In genomic region chr20:50376888-50377459, GRCh38 we compare ENCODE assay signal across 15 cellular contexts.
DNase-seq lines count a peak whose midpoint lies in the region; ATAC-seq, FAIRE-seq and TF ChIP-seq lines count a peak whose summit lies in the region.
"Had no signal": no experiment of that assay in that cellular context is flagged by ENCODE, and none has a peak within 500 bp of the region (broad histone marks: within the 10 kb centered on the region; RNA-seq: fewer than 3 reads in every experiment).

No MANE protein-coding gene starts in this region.

- no peaks in the 10 kb centered on the region for H4K20me1 ChIP-seq in HCT116 (ENCODE audit: insufficient read depth)
- no peaks in the 10 kb centered on the region for H4K20me1 ChIP-seq in HepG2 (ENCODE audit: insufficient read depth, low read length)

- DNase-seq in COLO668 (lab: John Stamatoyannopoulos, UW; ENCODE audit: unreplicated experiment) (peak; percentile 63), HCT116 (ENCODE audit: low read depth, low spot score) (no peak), T1000 (lab: John Stamatoyannopoulos, UW) (peak; percentile 87), HepG2 (ENCODE audit: low spot score) (no peak), mucosa of descending colon (no peak), iPS-NIHi11 (ENCODE audit: low spot score) (no peak)
- DNase-seq: activated gamma-delta T cell; dorsolateral prefrontal cortex; hippocampal formation; NCI-H1930; stimulated activated CD4-positive, alpha-beta T cell treated with anti-CD3 and anti-CD28 coated beads, Interleukin-4, amount 100 ng/mL, for 1 hour had no signal

- POLR2A ChIA-PET in HCT116 (lab: Charles Lee): no interaction called here
- POLR2A ChIA-PET in HepG2 (lab: Yijun Ruan, JAX): no interaction called here

- H3K4me1 ChIP-seq in HCT116 (ENCODE audit: control insufficient read depth in 1 of 2, insufficient read depth in 2 of 2, low read length in 2 of 2) (peaks cover 35 to 52% of the 10 kb centered on the region in 2 experiments), HepG2 (ENCODE audit: insufficient read depth, low read length) (peaks cover 86% of the 10 kb centered on the region), mucosa of descending colon (ENCODE audit: low read depth) (peaks cover 26% of the 10 kb centered on the region)

- no peak for TF ChIP-seq EP300 in HepG2 (IDR thresholded peaks at IDR 0.05; ENCODE audit: low read depth in 2 of 2, low read length in 2 of 2)
- TF ChIP-seq EP300 in HepG2 (CRISPR knock-in tag; IDR thresholded peaks at IDR 0.05; ENCODE audit: borderline replicate concordance): no peak

- H3K36me3 ChIP-seq in HCT116 (ENCODE audit: control insufficient read depth in 1 of 2, insufficient read depth in 2 of 2, low read length in 2 of 2) (no peaks in the 10 kb centered on the region), HepG2 (replicated peaks in 1 of 2; ENCODE audit: control insufficient read depth in 1 of 2, insufficient read depth in 2 of 2, low read length in 2 of 2) (no peaks in the 10 kb centered on the region), mucosa of descending colon (ENCODE audit: low read depth) (no peaks in the 10 kb centered on the region)
- H3K36me3 ChIP-seq: SJSA1 had no signal

- TF ChIP-seq CTCF in HCT116 (IDR thresholded peaks at IDR 0.05 in 2 of 3, conservative IDR thresholded peaks at IDR 0.05 in 1 of 3; ENCODE audit: borderline replicate concordance in 1 of 3, insufficient read depth in 1 of 3, low read depth in 2 of 3, low read length in 2 of 3) (no peak), HepG2 (CRISPR knock-in tag; IDR thresholded peaks at IDR 0.05) (no peak), mucosa of descending colon (IDR thresholded peaks at IDR 0.05) (no peak)

- in situ Hi-C loops in HepG2 (cut with HindIII; ENCODE audit: extremely low pct_ligation_motif_present, low pct_unique_long_range_greater_than_20kb): no loop called here

- no peak for TF ChIP-seq POLR2A in HCT116 (IDR thresholded peaks at IDR 0.05; ENCODE audit: borderline replicate concordance, extremely low read depth, insufficient read depth, insufficient read length)
- TF ChIP-seq POLR2A in HepG2 (IDR thresholded peaks at IDR 0.05; ENCODE audit: insufficient read depth in 1 of 2, low read depth in 2 of 2, low read length in 2 of 2): no peak

- no TSS peak for BruUV-seq in HCT116 (replicated peaks; lab: Mats Ljungman, UMichigan)
- no TSS peak for BruUV-seq in HepG2 (replicated peaks; lab: Mats Ljungman, UMichigan)

- CTCF ChIA-PET in HCT116 (lab: Charles Lee) (no interaction called here), HepG2 (lab: Yijun Ruan, JAX; ENCODE audit: low intra/inter-chr PET ratio, low total read pairs) (no interaction called here)

- peak overlapping the region; percentile 9; the same call in 1 of the 2 replicates for H3K9ac ChIP-seq in HCT116 (ENCODE audit: low read length)
- H3K9ac ChIP-seq in HepG2 (ENCODE audit: insufficient read depth, low read depth, low read length): no peak overlapping the region

- H3K9me2 ChIP-seq in HCT116 (ENCODE audit: insufficient read depth): no peaks in the 10 kb centered on the region

- H3K9me3 ChIP-seq in HCT116 (ENCODE audit: control insufficient read depth in 1 of 2, insufficient read depth in 1 of 2, low read depth in 1 of 2, low read length in 2 of 2) (no peaks in the 10 kb centered on the region), HepG2 (ENCODE audit: low read length) (no peaks in the 10 kb centered on the region), mucosa of descending colon (no peaks in the 10 kb centered on the region)
- H3K9me3 ChIP-seq: SJSA1 had no signal

- H3K79me2 ChIP-seq in HCT116 (ENCODE audit: insufficient read depth, low read length): no peaks in the 10 kb centered on the region
- no peaks in the 10 kb centered on the region for H3K79me2 ChIP-seq in HepG2 (ENCODE audit: insufficient read depth, low read length)

- 88% methylated on average over 14 of the region's 17 CpGs for WGBS in HepG2 (ENCODE audit: low lambda C conversion rate)

- intact Hi-C loops in HCT116 (cut with micrococcal nuclease): no loop called here
- intact Hi-C loops in HepG2 (cut with micrococcal nuclease; ENCODE audit: unreplicated experiment): no loop called here
- intact Hi-C loops in mucosa of descending colon (cut with DNase I, micrococcal nuclease): no loop called here

- RAD21 ChIA-PET in HCT116 (lab: Charles Lee; ENCODE audit: low non-redundant PET in 1 of 2, low total read pairs in 2 of 2, uncharacterized antibody in 2 of 2, unreplicated experiment in 2 of 2): no interaction called here

- H3K27ac ChIP-seq in HCT116 (ENCODE audit: low read depth, low read length) (peak overlapping the region; percentile 37; the same call in 1 of the 2 replicates), HepG2 (ENCODE audit: extremely low read length, insufficient read depth, low read length) (no peak overlapping the region)
- H3K27ac ChIP-seq: dorsolateral prefrontal cortex, SJSA1 had no signal

- H3K4me3 ChIP-seq in HCT116 (replicated peaks in 1 of 2; ENCODE audit: low read depth in 1 of 2, low read length in 2 of 2) (no peak overlapping the region), HepG2 (replicated peaks in 1 of 3; ENCODE audit: insufficient read depth in 1 of 3, low read depth in 2 of 3, low read length in 3 of 3) (no peak overlapping the region), mucosa of descending colon (no peak overlapping the region)
- H3K4me3 ChIP-seq: dorsolateral prefrontal cortex, SJSA1 had no signal

- ATAC-seq in HCT116 (peak; percentile 50), HepG2 (no peak; the same call in 2 of the 3 replicates), mucosa of descending colon (no peak), GM18519 (IDR thresholded peaks at IDR 0.05; ENCODE audit: low FRiP score, unreplicated experiment) (no peak), GM18517 (IDR thresholded peaks at IDR 0.05; ENCODE audit: unreplicated experiment) (no peak)
- ATAC-seq: sciatic nerve had no signal

- TF ChIP-seq RAD21 in HCT116 (IDR thresholded peaks at IDR 0.05; ENCODE audit: low read depth): no peak
- no peak for TF ChIP-seq RAD21 in HepG2 (CRISPR knock-in tag; IDR thresholded peaks at IDR 0.05)

- no peak overlapping the region for H2AFZ ChIP-seq in HCT116 (ENCODE audit: low read depth, low read length, poor library complexity, severe bottlenecking)
- H2AFZ ChIP-seq in HepG2 (ENCODE audit: low read length): no peak overlapping the region

- no peaks in the 10 kb centered on the region for H3K27me3 ChIP-seq in HCT116 (ENCODE audit: insufficient read depth, low read length)
- no peaks in the 10 kb centered on the region for H3K27me3 ChIP-seq in HepG2 (ENCODE audit: control insufficient read depth in 1 of 2, insufficient read depth in 2 of 2, low read length in 2 of 2)
- H3K27me3 ChIP-seq: dorsolateral prefrontal cortex, SJSA1 had no signal

- H3K4me2 ChIP-seq in HCT116 (ENCODE audit: low read length): peak overlapping the region; percentile 59
- H3K4me2 ChIP-seq in HepG2 (ENCODE audit: low read depth, low read length): no peak overlapping the region

- no peak for FAIRE-seq in HepG2 (lab: Jason Lieb, UNC)

TF ChIP-seq in HCT116, 20 proteins besides CTCF, POLR2A, EP300 and RAD21 (continues in another document):
- TF ChIP-seq SIN3A (IDR thresholded peaks at IDR 0.05; ENCODE audit: low read depth): no peak; the same call in 1 of the 2 replicates

TF ChIP-seq in HepG2, 621 proteins besides CTCF, POLR2A, EP300 and RAD21 (continues in another document):
- TF ChIP-seq BORCS8-MEF2B (CRISPR knock-in tag; IDR thresholded peaks at IDR 0.05) (0 out of 2 replicates have a peak, but pooled peaks have one; percentile 32), EED (CRISPR knock-in tag; IDR thresholded peaks at IDR 0.05) (no peak), ZNF570 (CRISPR knock-in tag; IDR thresholded peaks at IDR 0.05; ENCODE audit: borderline replicate concordance) (no peak), ZNF326 (CRISPR knock-in tag; IDR thresholded peaks at IDR 0.05; ENCODE audit: borderline replicate concordance) (no peak), FOXP1 (IDR thresholded peaks at IDR 0.05) (no peak), FOXP1 (CRISPR knock-in tag; IDR thresholded peaks at IDR 0.05) (no peak), ZSCAN5A (CRISPR knock-in tag; IDR thresholded peaks at IDR 0.05; ENCODE audit: borderline replicate concordance) (0 out of 2 replicates have a peak, but pooled peaks have one; percentile 26), SIX1 (CRISPR knock-in tag; IDR thresholded peaks at IDR 0.05; ENCODE audit: borderline replicate concordance) (no peak), ZBTB10 (CRISPR knock-in tag; IDR thresholded peaks at IDR 0.05; ENCODE audit: borderline replicate concordance) (no peak)

Comparison
In these comparisons a context has a peak if more than half of its experiments do, and no peak if none do; other contexts are left out.
1. DNase-seq: peak in COLO668 (single experiment) and T1000 (single experiment); none in HCT116 (single experiment), HepG2 (single experiment), mucosa of descending colon (0 of 3) and iPS-NIHi11 (single experiment).